ENCODE assay signal across 8 cellular contexts in genomic region chr7:76443846-76444245, GRCh38. TPM values are rescaled to one million over a fixed set of nuclear protein-coding genes. Genes with fewer than 3 reads are reported as not detected.
DNase-seq lines count a peak whose midpoint lies in the region; ATAC-seq, FAIRE-seq and TF ChIP-seq lines count a peak whose summit lies in the region.
"Not testable (repeated sequence)": the region's sequence is repeated elsewhere in the genome, so short reads cannot be mapped to it uniquely, and the experiment has no call there.

No MANE protein-coding gene starts in this region.

- H3K9ac ChIP-seq in OCI-LY1 (ENCODE audit: low read length): not testable (repeated sequence)

- intact Hi-C loops in CD4-positive, alpha-beta T cell (cut with DNase I, micrococcal nuclease); activated T-helper 2 cell treated with anti-CD3 and anti-CD28 coated beads, Interferon-gamma antibody, Interleukin-2, Interleukin-4, amounts not matched to agents 10 μg/mL and 5 μg/mL and 100 μg/mL, durations not matched to agents 14 hours and 24 hours and 36 hours (cut with micrococcal nuclease); dendritic cell treated with granulocyte-macrophage colony-stimulating factor and Interleukin-4, amounts not matched to agents 40 ng/mL and 50 ng/mL, for 4 days (cut with micrococcal nuclease); pancreas (cut with DNase I): not testable (repeated sequence)

- CTCF ChIA-PET in CD4-positive, alpha-beta T cell (lab: Charles Lee); activated CD4-positive, alpha-beta T cell treated with anti-CD3 and anti-CD28 coated beads, Interleukin-2, amount 10 ng/mL, durations not matched to agents 7 days and 5 days (lab: Charles Lee): not testable (repeated sequence)

- H3K36me3 Mint-ChIP-seq in CD4-positive, alpha-beta T cell (ENCODE audit: low read depth); activated CD4-positive, alpha-beta T cell treated with anti-CD3 and anti-CD28 coated beads, Interleukin-2, amount 10 ng/mL, durations not matched to agents 7 days and 5 days (ENCODE audit: low read depth); activated T-helper 2 cell treated with anti-CD3 and anti-CD28 coated beads, Interferon-gamma antibody, Interleukin-2, Interleukin-4, amounts not matched to agents 10 μg/mL and 5 μg/mL and 100 μg/mL, durations not matched to agents 14 hours and 24 hours and 36 hours (ENCODE audit: low read depth); dendritic cell treated with granulocyte-macrophage colony-stimulating factor and Interleukin-4, amounts not matched to agents 40 ng/mL and 50 ng/mL, for 4 days (ENCODE audit: low read depth): not testable (repeated sequence)

- H3K27ac Mint-ChIP-seq in CD4-positive, alpha-beta T cell: peak overlapping the region; percentile 73
- peak overlapping the region; percentile 84 for H3K27ac Mint-ChIP-seq in activated CD4-positive, alpha-beta T cell treated with anti-CD3 and anti-CD28 coated beads, Interleukin-2, amount 10 ng/mL, durations not matched to agents 7 days and 5 days
- peak overlapping the region; percentile 58 for H3K27ac Mint-ChIP-seq in activated T-helper 2 cell treated with anti-CD3 and anti-CD28 coated beads, Interferon-gamma antibody, Interleukin-2, Interleukin-4, amounts not matched to agents 10 μg/mL and 5 μg/mL and 100 μg/mL, durations not matched to agents 14 hours and 24 hours and 36 hours
- H3K27ac Mint-ChIP-seq in dendritic cell treated with granulocyte-macrophage colony-stimulating factor and Interleukin-4, amounts not matched to agents 40 ng/mL and 50 ng/mL, for 4 days: peak overlapping the region; percentile 34

- not testable (repeated sequence) for H3K4me1 Mint-ChIP-seq in CD4-positive, alpha-beta T cell (ENCODE audit: low read depth); activated T-helper 2 cell treated with anti-CD3 and anti-CD28 coated beads, Interferon-gamma antibody, Interleukin-2, Interleukin-4, amounts not matched to agents 10 μg/mL and 5 μg/mL and 100 μg/mL, durations not matched to agents 14 hours and 24 hours and 36 hours (ENCODE audit: low read depth); dendritic cell treated with granulocyte-macrophage colony-stimulating factor and Interleukin-4, amounts not matched to agents 40 ng/mL and 50 ng/mL, for 4 days (ENCODE audit: low read depth)
- H3K4me1 Mint-ChIP-seq in activated CD4-positive, alpha-beta T cell treated with anti-CD3 and anti-CD28 coated beads, Interleukin-2, amount 10 ng/mL, durations not matched to agents 7 days and 5 days: peaks cover 19% of the 10 kb centered on the region

- H3K9me2 ChIP-seq in OCI-LY1 (ENCODE audit: low read depth, low read length): not testable (repeated sequence)

- POLR2A ChIA-PET in CD4-positive, alpha-beta T cell (lab: Charles Lee); activated CD4-positive, alpha-beta T cell treated with anti-CD3 and anti-CD28 coated beads, Interleukin-2, amount 10 ng/mL, durations not matched to agents 7 days and 5 days (lab: Charles Lee): not testable (repeated sequence)

- H3F3A ChIP-seq in OCI-LY1 (ENCODE audit: insufficient read depth, low read length): not testable (repeated sequence)

- not testable (repeated sequence) for H3K4me3 ChIP-seq in OCI-LY1 (ENCODE audit: low read depth, low read length, poor library complexity, severe bottlenecking); pancreas

- H3K27ac ChIP-seq in CD4-positive, alpha-beta T cell (ENCODE audit: low read depth, low read length); pancreas: not testable (repeated sequence)
- H3K27ac ChIP-seq in OCI-LY1 (ENCODE audit: low read depth, low read length, poor library complexity, severe bottlenecking): peak overlapping the region; percentile 51

- not testable (repeated sequence) for TF ChIP-seq CTCF in CD4-positive, alpha-beta T cell (IDR thresholded peaks at IDR 0.05); OCI-LY1 (IDR thresholded peaks at IDR 0.05; ENCODE audit: low read length); pancreas (IDR thresholded peaks at IDR 0.05)

- peak; percentile 68 for ATAC-seq in CD4-positive, alpha-beta T cell (ENCODE audit: poor library complexity)
- peak; percentile 52 for ATAC-seq in GM18909 (IDR thresholded peaks at IDR 0.05; ENCODE audit: poor library complexity, unreplicated experiment)
- peak; percentile 44 for ATAC-seq in HG03571 (IDR thresholded peaks at IDR 0.05; ENCODE audit: unreplicated experiment)
- peak in 3 of 4 donors; percentile 7 to 45 (median 27) for ATAC-seq in pancreas

- not testable (repeated sequence) for H4K20me1 ChIP-seq in OCI-LY1 (ENCODE audit: insufficient read depth, low read length)

- peak overlapping the region; percentile 34 for H3K4me3 Mint-ChIP-seq in CD4-positive, alpha-beta T cell
- H3K4me3 Mint-ChIP-seq in activated CD4-positive, alpha-beta T cell treated with anti-CD3 and anti-CD28 coated beads, Interleukin-2, amount 10 ng/mL, durations not matched to agents 7 days and 5 days; activated T-helper 2 cell treated with anti-CD3 and anti-CD28 coated beads, Interferon-gamma antibody, Interleukin-2, Interleukin-4, amounts not matched to agents 10 μg/mL and 5 μg/mL and 100 μg/mL, durations not matched to agents 14 hours and 24 hours and 36 hours (ENCODE audit: low read depth); dendritic cell treated with granulocyte-macrophage colony-stimulating factor and Interleukin-4, amounts not matched to agents 40 ng/mL and 50 ng/mL, for 4 days: not testable (repeated sequence)

- not testable (repeated sequence) for H3K27me3 ChIP-seq in CD4-positive, alpha-beta T cell (ENCODE audit: control insufficient read depth, insufficient read depth, low read length); OCI-LY1 (ENCODE audit: insufficient read depth, low read length); pancreas

- DNase-seq in CD4-positive, alpha-beta T cell: peak in 1 of 10 experiments; percentile 7
- DNase-seq in activated CD4-positive, alpha-beta T cell treated with anti-CD3 and anti-CD28 coated beads, Interleukin-2, amount 10 ng/mL, durations not matched to agents 7 days and 5 days; activated T-helper 2 cell treated with anti-CD3 and anti-CD28 coated beads, Interferon-gamma antibody, Interleukin-2, Interleukin-4, amounts not matched to agents 10 μg/mL and 5 μg/mL and 100 μg/mL, durations not matched to agents 14 hours and 24 hours and 36 hours (ENCODE audit: low spot score); pancreas: not testable (repeated sequence)

- not testable (repeated sequence) for H3K9me3 Mint-ChIP-seq in CD4-positive, alpha-beta T cell; activated CD4-positive, alpha-beta T cell treated with anti-CD3 and anti-CD28 coated beads, Interleukin-2, amount 10 ng/mL, durations not matched to agents 7 days and 5 days; activated T-helper 2 cell treated with anti-CD3 and anti-CD28 coated beads, Interferon-gamma antibody, Interleukin-2, Interleukin-4, amounts not matched to agents 10 μg/mL and 5 μg/mL and 100 μg/mL, durations not matched to agents 14 hours and 24 hours and 36 hours; dendritic cell treated with granulocyte-macrophage colony-stimulating factor and Interleukin-4, amounts not matched to agents 40 ng/mL and 50 ng/mL, for 4 days

- H3K36me3 ChIP-seq in OCI-LY1 (ENCODE audit: insufficient read depth, low read length); pancreas: not testable (repeated sequence)

- not testable (repeated sequence) for FAIRE-seq in pancreas (lab: Jason Lieb, UNC)

- not testable (repeated sequence) for H3K27me3 Mint-ChIP-seq in CD4-positive, alpha-beta T cell; activated CD4-positive, alpha-beta T cell treated with anti-CD3 and anti-CD28 coated beads, Interleukin-2, amount 10 ng/mL, durations not matched to agents 7 days and 5 days; activated T-helper 2 cell treated with anti-CD3 and anti-CD28 coated beads, Interferon-gamma antibody, Interleukin-2, Interleukin-4, amounts not matched to agents 10 μg/mL and 5 μg/mL and 100 μg/mL, durations not matched to agents 14 hours and 24 hours and 36 hours (ENCODE audit: low read depth); dendritic cell treated with granulocyte-macrophage colony-stimulating factor and Interleukin-4, amounts not matched to agents 40 ng/mL and 50 ng/mL, for 4 days

- WGBS in pancreas, 2 donors: 67 to 78% methylated on average over 6 to 10 of the region's 12 CpGs

- not testable (repeated sequence) for H2AFZ ChIP-seq in OCI-LY1 (ENCODE audit: low read length)

- not testable (repeated sequence) for H3K4me2 ChIP-seq in OCI-LY1 (ENCODE audit: low read length)

- H3K4me1 ChIP-seq in OCI-LY1 (ENCODE audit: insufficient read depth, low read length, severe bottlenecking): peaks cover 15% of the 10 kb centered on the region
- H3K4me1 ChIP-seq in pancreas: not testable (repeated sequence)

- not testable (repeated sequence) for H3K79me2 ChIP-seq in OCI-LY1 (ENCODE audit: insufficient read depth, low read length)

- not testable (repeated sequence) for H3K9me3 ChIP-seq in CD4-positive, alpha-beta T cell (ENCODE audit: control insufficient read depth, low read length); OCI-LY1 (ENCODE audit: low read length); pancreas

RNA-seq across cellular contexts. Expression of gene DTX2, which starts 17.7 kb away (rescaled TPM):
- total RNA-seq in CD4-positive, alpha-beta T cell: 10 to 100 TPM; 18.2 to 19.2 TPM
- total RNA-seq in activated CD4-positive, alpha-beta T cell treated with anti-CD3 and anti-CD28 coated beads, Interleukin-2, amount 10 ng/mL, durations not matched to agents 7 days and 5 days: 10 to 100 TPM; 31.5 to 35.8 TPM
- 24.7 and 26.3 TPM in 2 replicates for total RNA-seq in activated T-helper 2 cell treated with anti-CD3 and anti-CD28 coated beads, Interferon-gamma antibody, Interleukin-2, Interleukin-4, amounts not matched to agents 10 μg/mL and 5 μg/mL and 100 μg/mL, durations not matched to agents 14 hours and 24 hours and 36 hours
- 10 to 100 TPM; 11.5 to 33.6 (median 14.8) TPM for total RNA-seq in pancreas
- polyA plus RNA-seq in pancreas: 10 to 100 TPM; 25.4 to 52.4 TPM

RNA-seq across cellular contexts. Expression of gene ZP3, which starts 19.1 kb away (rescaled TPM):
- total RNA-seq in CD4-positive, alpha-beta T cell: 1 to 10 TPM; 3.2 to 7.0 TPM
- total RNA-seq in activated CD4-positive, alpha-beta T cell treated with anti-CD3 and anti-CD28 coated beads, Interleukin-2, amount 10 ng/mL, durations not matched to agents 7 days and 5 days: 1 to 10 TPM; 1.0 to 1.1 TPM
- 8.2 and 10.5 TPM in 2 replicates for total RNA-seq in activated T-helper 2 cell treated with anti-CD3 and anti-CD28 coated beads, Interferon-gamma antibody, Interleukin-2, Interleukin-4, amounts not matched to agents 10 μg/mL and 5 μg/mL and 100 μg/mL, durations not matched to agents 14 hours and 24 hours and 36 hours
- total RNA-seq in pancreas: 10 to 100 TPM in 2 of 6 donors, 1 to 10 TPM in 4; 2.5 to 14.1 (median 6.6) TPM
- polyA plus RNA-seq in pancreas: 1 to 10 TPM; 3.2 to 7.6 TPM

RNA-seq across cellular contexts. Expression of gene SSC4D, which starts 34.3 kb away (rescaled TPM):
- not detected for total RNA-seq in CD4-positive, alpha-beta T cell
- total RNA-seq in activated CD4-positive, alpha-beta T cell treated with anti-CD3 and anti-CD28 coated beads, Interleukin-2, amount 10 ng/mL, durations not matched to agents 7 days and 5 days: under 1 TPM; 0.32 to 0.60 TPM
- total RNA-seq in activated T-helper 2 cell treated with anti-CD3 and anti-CD28 coated beads, Interferon-gamma antibody, Interleukin-2, Interleukin-4, amounts not matched to agents 10 μg/mL and 5 μg/mL and 100 μg/mL, durations not matched to agents 14 hours and 24 hours and 36 hours: 0.71 and 0.78 TPM in 2 replicates
- total RNA-seq in pancreas: 1 to 10 TPM in 5 of 6 donors, under 1 TPM in 1; 0.79 to 3.6 (median 2.2) TPM
- 10 to 100 TPM in 1 of 2 donors, 1 to 10 TPM in 1; 8.8 to 10.3 TPM for polyA plus RNA-seq in pancreas

Comparison
In these comparisons a context has a peak if more than half of its experiments do, and no peak if none do; other contexts are left out.
1. H3K27ac Mint-ChIP-seq: peak in every context shown above with its lines; median percentile 84 in activated CD4-positive, alpha-beta T cell treated with anti-CD3 and anti-CD28 coated beads, Interleukin-2, amount 10 ng/mL, durations not matched to agents 7 days and 5 days; 73 in CD4-positive, alpha-beta T cell; 58 in activated T-helper 2 cell treated with anti-CD3 and anti-CD28 coated beads, Interferon-gamma antibody, Interleukin-2, Interleukin-4, amounts not matched to agents 10 μg/mL and 5 μg/mL and 100 μg/mL, durations not matched to agents 14 hours and 24 hours and 36 hours; 34 in dendritic cell treated with granulocyte-macrophage colony-stimulating factor and Interleukin-4, amounts not matched to agents 40 ng/mL and 50 ng/mL, for 4 days.